Comparison of ENCODE assay signal across 8 cellular contexts in the genomic region with DNA sequence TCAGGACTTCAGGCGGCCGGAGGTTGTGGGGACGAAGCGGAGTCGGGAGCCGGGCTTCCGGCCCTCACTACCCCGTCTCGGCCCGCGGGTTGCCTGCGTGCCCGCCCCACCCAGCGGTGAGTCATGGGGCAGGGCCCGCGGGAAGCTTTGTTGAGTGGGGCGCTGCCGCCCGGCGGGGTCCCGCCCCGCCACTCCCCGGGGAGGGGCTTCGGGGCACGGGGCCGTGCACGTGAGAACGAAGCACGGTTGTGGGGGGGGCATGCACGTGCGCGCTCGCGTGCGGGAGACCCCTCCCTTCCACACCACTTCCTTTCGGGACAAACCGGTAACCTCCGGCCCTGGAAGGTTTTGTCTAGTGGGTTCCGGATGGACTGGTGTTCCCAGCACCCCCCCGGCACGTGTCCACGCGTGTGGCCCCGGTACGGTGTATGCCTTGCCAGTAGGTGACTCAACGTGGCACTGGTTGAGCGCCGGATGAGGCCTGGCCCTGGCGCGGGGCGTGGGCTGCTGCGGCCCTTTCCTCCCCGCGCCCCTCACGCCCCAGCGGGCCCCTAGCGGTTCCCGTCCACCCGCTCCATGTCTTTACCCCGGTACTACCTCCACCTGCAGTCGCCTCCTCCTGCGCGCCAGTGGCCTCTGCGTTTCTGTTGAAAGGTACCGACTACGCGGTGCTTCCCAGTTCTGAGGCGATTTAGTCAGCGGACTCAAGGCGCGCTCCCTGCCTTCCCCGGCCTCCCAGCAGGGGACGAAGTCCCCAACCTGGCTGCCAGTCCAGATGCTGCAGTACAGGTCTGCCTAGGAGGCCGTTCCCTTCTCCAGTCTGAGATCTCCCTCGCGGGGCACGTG. TPM values are rescaled to one million over a fixed set of nuclear protein-coding genes. Genes with fewer than 3 reads are reported as not detected.
DNase-seq lines count a peak whose midpoint lies in the region; ATAC-seq and TF ChIP-seq lines count a peak whose summit lies in the region.

No MANE protein-coding gene starts in this region.

- no peaks in the 10 kb centered on the region for H4K20me1 ChIP-seq in OCI-LY3 (ENCODE audit: insufficient read depth, low read length)

- H3K79me1 ChIP-seq in neuronal stem cell (ENCODE audit: low read depth, low read length), result no peaks in the 10 kb centered on the region

- ATAC-seq in HG03039 (IDR thresholded peaks at IDR 0.05; ENCODE audit: unreplicated experiment), result peak; percentile 81
- peak; percentile 90 for ATAC-seq in activated T-helper 17 cell treated with anti-CD3 and anti-CD28 coated beads, Interleukin-2, amount 50 U/mL, for 72 hours (replicated peaks)

- peak overlapping the region; percentile 11 for H4K91ac ChIP-seq in neuronal stem cell (ENCODE audit: low read depth, low read length, poor library complexity)

- H3K18ac ChIP-seq in neuronal stem cell (ENCODE audit: low read length), result peak overlapping the region; percentile 96

- peaks cover 43% of the 10 kb centered on the region for H3K4me1 ChIP-seq in OCI-LY3 (ENCODE audit: low read length)
- H3K4me1 ChIP-seq in neuronal stem cell (ENCODE audit: control insufficient read depth in 2 of 2, insufficient read depth in 1 of 2, low read depth in 1 of 2, low read length in 2 of 2), result peaks cover 14 to 24% of the 10 kb centered on the region in 2 donors
- H3K4me1 ChIP-seq in subcutaneous abdominal adipose tissue (ENCODE audit: control insufficient read depth in 5 of 5, insufficient read depth in 5 of 5, low read length in 5 of 5), result peaks cover 13 to 61% (median 56%) of the 10 kb centered on the region in 5 donors

- H3K27ac ChIP-seq in OCI-LY3 (ENCODE audit: low read length), result peak overlapping the region; percentile 100
- H3K27ac ChIP-seq in neuronal stem cell (replicated peaks; ENCODE audit: low read length), result no peak overlapping the region
- H3K27ac ChIP-seq in subcutaneous abdominal adipose tissue (ENCODE audit: low read depth, low read length), result peak overlapping the region; percentile 99

- H3K36me3 ChIP-seq in OCI-LY3 (replicated peaks; ENCODE audit: low read depth, low read length) (peaks cover 16% of the 10 kb centered on the region), neuronal stem cell (replicated peaks in 1 of 2; ENCODE audit: control insufficient read depth in 2 of 2, insufficient read depth in 2 of 2, low read length in 2 of 2) (no peaks in the 10 kb centered on the region), subcutaneous abdominal adipose tissue (ENCODE audit: control insufficient read depth in 5 of 5, insufficient read depth in 5 of 5, low read length in 5 of 5) (peaks cover 0 to 11% (median 2%) of the 10 kb centered on the region in 5 donors)

- peak overlapping the region; percentile 93 for H3K27ac Mint-ChIP-seq in activated T-helper 17 cell treated with anti-CD3 and anti-CD28 coated beads, Interleukin-2, amount 50 U/mL, for 72 hours

- H3K4me3 ChIP-seq in OCI-LY3 (ENCODE audit: low read length), result peak overlapping the region; percentile 98
- peak overlapping the region; percentile 59 for H3K4me3 ChIP-seq in fibroblast of pulmonary artery (replicated peaks; ENCODE audit: low read depth, low read length)
- peak overlapping the region in 1 of 2 donors; percentile 79 for H3K4me3 ChIP-seq in neuronal stem cell (ENCODE audit: low read length in 2 of 2)
- H3K4me3 ChIP-seq in subcutaneous abdominal adipose tissue (ENCODE audit: low read depth in 1 of 5, low read length in 5 of 5), result peak overlapping the region; percentile 59 to 91 (median 90)

- peak overlapping the region; percentile 76 for H2BK5ac ChIP-seq in neuronal stem cell (ENCODE audit: low read length)

- TF ChIP-seq POLR2A in GM18526 (IDR thresholded peaks at IDR 0.05; ENCODE audit: extremely low read depth, insufficient read length), result peak; percentile 75

- H3K9me3 Mint-ChIP-seq in activated T-helper 17 cell treated with anti-CD3 and anti-CD28 coated beads, Interleukin-2, amount 50 U/mL, for 72 hours, result no peaks in the 10 kb centered on the region

- no CpG with 5 or more reads among the region's 77 CpGs for WGBS in neuronal stem cell (ENCODE audit: extremely low coverage in 2 of 2, insufficient read length in 2 of 2, insufficient replicate concordance in 1 of 2), 2 donors

- H2AFZ ChIP-seq in OCI-LY3 (ENCODE audit: low read depth, low read length) (peak overlapping the region; percentile 17; the same call in 1 of the 2 replicates), neuronal stem cell (ENCODE audit: low read length) (peak overlapping the region; percentile 91)

- peaks cover 12% of the 10 kb centered on the region for H3K4me1 Mint-ChIP-seq in activated T-helper 17 cell treated with anti-CD3 and anti-CD28 coated beads, Interleukin-2, amount 50 U/mL, for 72 hours

- H3K79me2 ChIP-seq in OCI-LY3 (ENCODE audit: low read length), result peaks cover 47% of the 10 kb centered on the region

- H3K27me3 Mint-ChIP-seq in activated T-helper 17 cell treated with anti-CD3 and anti-CD28 coated beads, Interleukin-2, amount 50 U/mL, for 72 hours, result no peaks in the 10 kb centered on the region

- H3K27me3 ChIP-seq in OCI-LY3 (ENCODE audit: low read depth, low read length), result no peaks in the 10 kb centered on the region
- peaks cover 0 to 8% (median 0%) of the 10 kb centered on the region in 3 experiments for H3K27me3 ChIP-seq in neuronal stem cell (ENCODE audit: control insufficient read depth in 3 of 3, insufficient read depth in 3 of 3, low read depth in 1 of 3, low read length in 3 of 3)
- H3K27me3 ChIP-seq in subcutaneous abdominal adipose tissue (ENCODE audit: control insufficient read depth in 5 of 5, insufficient read depth in 4 of 5, low read length in 5 of 5), result no peaks in the 10 kb centered on the region

- H3K4me2 ChIP-seq in OCI-LY3 (ENCODE audit: low read length), result peak overlapping the region; percentile 85
- H3K4me2 ChIP-seq in neuronal stem cell (ENCODE audit: insufficient read depth, low read length, poor library complexity, severe bottlenecking), result peak overlapping the region; percentile 79

- DNase-seq in A172 (ENCODE audit: low spot score) (peak; percentile 90), fibroblast of pulmonary artery (ENCODE audit: low read depth) (peak; percentile 76), neuronal stem cell (ENCODE audit: low spot score) (no peak)

- peak overlapping the region; percentile 60 for H3K4ac ChIP-seq in neuronal stem cell (ENCODE audit: low read length)

- H3K36me3 Mint-ChIP-seq in activated T-helper 17 cell treated with anti-CD3 and anti-CD28 coated beads, Interleukin-2, amount 50 U/mL, for 72 hours (ENCODE audit: low read depth), result no peaks in the 10 kb centered on the region

- H2AK5ac ChIP-seq in neuronal stem cell (ENCODE audit: low read depth, low read length), result peak overlapping the region; percentile 99

- H3K4me3 Mint-ChIP-seq in activated T-helper 17 cell treated with anti-CD3 and anti-CD28 coated beads, Interleukin-2, amount 50 U/mL, for 72 hours, result peak overlapping the region; percentile 80

- H4K8ac ChIP-seq in neuronal stem cell (ENCODE audit: low read depth, low read length), result peak overlapping the region; percentile 84

- peak overlapping the region; percentile 100 for H3K9ac ChIP-seq in OCI-LY3 (ENCODE audit: low read length)
- H3K9ac ChIP-seq in neuronal stem cell (ENCODE audit: low read depth, low read length, poor library complexity), result peak overlapping the region; percentile 78
- H3K9ac ChIP-seq in subcutaneous abdominal adipose tissue (ENCODE audit: low read length in 5 of 5), result peak overlapping the region in 4 of 5 donors; percentile 88 to 96 (median 92)

- peak overlapping the region; percentile 52 for H3K23ac ChIP-seq in neuronal stem cell (ENCODE audit: low read depth, low read length, poor library complexity)

- H2BK120ac ChIP-seq in neuronal stem cell (ENCODE audit: low read depth, low read length), result peak overlapping the region; percentile 65

- H3K14ac ChIP-seq in neuronal stem cell (ENCODE audit: low read length), result no peak overlapping the region

- H2BK15ac ChIP-seq in neuronal stem cell (ENCODE audit: low read length), result peak overlapping the region; percentile 90

- H3K9me3 ChIP-seq in OCI-LY3 (ENCODE audit: insufficient read depth, low read length), result no peaks in the 10 kb centered on the region
- H3K9me3 ChIP-seq in neuronal stem cell (replicated peaks in 1 of 2; ENCODE audit: control insufficient read depth in 2 of 2, insufficient read depth in 1 of 2, low read depth in 1 of 2, low read length in 2 of 2), result peaks cover 0 to 6% of the 10 kb centered on the region in 2 donors
- H3K9me3 ChIP-seq in subcutaneous abdominal adipose tissue (ENCODE audit: control insufficient read depth in 5 of 5, low read length in 5 of 5), result no peaks in the 10 kb centered on the region

- no peak overlapping the region for H2BK12ac ChIP-seq in neuronal stem cell (ENCODE audit: low read length)

- TF ChIP-seq CTCF in OCI-LY3 (IDR thresholded peaks at IDR 0.05; ENCODE audit: low read depth, low read length) (0 out of 2 replicates have a peak, but pooled peaks have one; percentile 4), fibroblast of pulmonary artery (IDR thresholded peaks at IDR 0.05; ENCODE audit: low read length, missing control alignments) (no peak)

RNA-seq across cellular contexts. Expression of gene ADIRF, which starts 3.1 kb away (rescaled TPM):
- total RNA-seq in A172 (2014; rRNA removed; shearing (Covaris generic)), result not detected in 2 replicates
- not detected for total RNA-seq in activated T-helper 17 cell treated with anti-CD3 and anti-CD28 coated beads, Interleukin-2, amount 50 U/mL, for 72 hours
- polyA plus RNA-seq in neuronal stem cell (2013, experiment 1 of 2), result 0.18 TPM
- polyA plus RNA-seq in neuronal stem cell (2013, experiment 2 of 2), result 0.29 TPM

RNA-seq across cellular contexts. Expression of gene SNCG, which starts 13.0 kb away (rescaled TPM):
- 8.8 and 16.0 TPM in 2 replicates for total RNA-seq in A172 (2014; rRNA removed; shearing (Covaris generic))
- not detected for total RNA-seq in activated T-helper 17 cell treated with anti-CD3 and anti-CD28 coated beads, Interleukin-2, amount 50 U/mL, for 72 hours
- 0.21 TPM for polyA plus RNA-seq in neuronal stem cell (2013, experiment 1 of 2)
- polyA plus RNA-seq in neuronal stem cell (2013, experiment 2 of 2), result 0.29 TPM

RNA-seq across cellular contexts. Expression of gene MMRN2, which starts 14.0 kb away (rescaled TPM):
- 1.7 TPM in 1 of 2 replicates, not detected in the other for total RNA-seq in A172 (2014; rRNA removed; shearing (Covaris generic))
- under 1 TPM in 1 of 2 donors, not detected in 1; 0.98 TPM for total RNA-seq in activated T-helper 17 cell treated with anti-CD3 and anti-CD28 coated beads, Interleukin-2, amount 50 U/mL, for 72 hours
- 0.52 TPM for polyA plus RNA-seq in neuronal stem cell (2013, experiment 1 of 2)
- 0.40 TPM for polyA plus RNA-seq in neuronal stem cell (2013, experiment 2 of 2)

RNA-seq across cellular contexts. Expression of gene FAM25A, which starts 48.7 kb away (rescaled TPM):
- total RNA-seq in A172 (2014; rRNA removed; shearing (Covaris generic)), result not detected in 2 replicates
- total RNA-seq in activated T-helper 17 cell treated with anti-CD3 and anti-CD28 coated beads, Interleukin-2, amount 50 U/mL, for 72 hours, result not detected
- not detected for polyA plus RNA-seq in neuronal stem cell (2013, experiment 1 of 2)
- polyA plus RNA-seq in neuronal stem cell (2013, experiment 2 of 2), result not detected
